ENCODE assay signal across 15 cellular contexts in the genomic region with DNA sequence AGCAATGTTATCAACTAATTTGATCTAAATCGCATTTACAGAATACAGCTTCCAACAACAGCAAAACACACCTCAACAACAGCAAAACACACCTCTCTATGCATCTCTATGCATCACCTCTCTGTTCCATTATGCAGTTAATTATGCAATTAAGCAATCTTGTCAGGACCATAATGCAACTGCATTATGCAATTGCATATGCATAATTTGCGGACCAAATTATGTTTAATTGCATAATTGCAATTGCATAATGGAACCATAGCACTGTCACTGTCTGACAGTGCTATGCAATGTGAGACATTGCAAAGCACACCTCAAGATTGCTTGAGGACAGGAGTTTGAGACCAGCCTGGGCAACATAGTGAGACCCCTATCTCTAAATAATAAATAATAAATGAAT.
"Had no signal": no experiment of that assay in that cellular context is flagged by ENCODE, and none has a peak within 500 bp of the region (broad histone marks: within the 10 kb centered on the region; RNA-seq: fewer than 3 reads in every experiment).

No MANE protein-coding gene starts in this region.

- H3K27ac ChIP-seq: colonic mucosa, esophagus squamous epithelium, skin epidermis, stomach, WERI-Rb-1 had no signal

- ATAC-seq: activated T-helper 17 cell treated with anti-CD3 and anti-CD28 coated beads, Interleukin-2, amount 50 U/mL, for 72 hours; left colon had no signal

- H3K27me3 ChIP-seq: colonic mucosa, esophagus squamous epithelium had no signal

- H3K4me3 ChIP-seq: colonic mucosa, esophagus squamous epithelium, lung, skin epidermis, stomach had no signal

- DNase-seq: activated CD4-positive, alpha-beta T cell treated with anti-CD3 and anti-CD28 coated beads, Interleukin-2, amount 10 ng/mL, durations not matched to agents 24 days and 14 days; activated naive CD4-positive, alpha-beta T cell treated with anti-CD3 and anti-CD28 coated beads, Interleukin-2, amount 50 U/mL, for 16 hours; caudate nucleus; colonic mucosa; esophagus squamous epithelium; foreskin fibroblast; left colon; midbrain; naive B cell; stimulated activated CD4-positive, alpha-beta T cell treated with anti-CD3 and anti-CD28 coated beads, Interleukin-4, amount 100 ng/mL, for 4 hours; stomach; WERI-Rb-1 had no signal
